Comparison of ENCODE assay signal across 12 cellular contexts in the genomic region with DNA sequence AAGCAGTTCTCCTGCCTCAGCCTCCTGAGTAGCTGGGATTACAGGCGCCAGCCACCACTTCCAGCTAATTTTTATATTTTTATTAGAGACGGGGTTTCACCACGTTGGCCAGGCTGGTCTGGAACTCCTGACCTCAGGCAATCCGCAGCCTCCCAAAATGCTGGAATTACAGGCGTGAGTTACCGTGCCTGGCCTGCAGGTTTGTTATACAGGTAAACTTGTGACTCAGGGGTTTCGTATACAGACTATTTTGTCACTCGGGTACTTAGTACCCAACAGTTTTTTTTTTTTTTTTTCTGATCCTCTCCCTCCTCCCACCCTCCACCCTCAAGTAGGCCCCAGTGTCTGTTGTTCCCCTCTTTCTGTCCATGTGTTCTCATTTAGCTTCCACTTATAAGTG. TPM values are rescaled to one million over a fixed set of nuclear protein-coding genes. Genes with fewer than 3 reads are reported as not detected.
"Had no signal": no experiment of that assay in that cellular context is flagged by ENCODE, and none has a peak within 500 bp of the region (broad histone marks: within the 10 kb centered on the region; RNA-seq: fewer than 3 reads in every experiment).

No MANE protein-coding gene starts in this region.

RNA-seq across cellular contexts. Expression of gene CXCL17, which starts 18.5 kb away (rescaled TPM):
- total RNA-seq: heart right ventricle; kidney epithelial cell; left cardiac atrium; left lobe of liver; naive thymus-derived CD8-positive, alpha-beta T cell; osteocyte; posterior vena cava; psoas muscle; skeletal muscle tissue; smooth muscle cell; uterus had no signal
- polyA plus RNA-seq: mammary epithelial cell; naive thymus-derived CD8-positive, alpha-beta T cell; smooth muscle cell had no signal
